38 cellular contexts compared by ENCODE assay signal in genomic region chr17:74964246-74964761, GRCh38. TPM values are rescaled to one million over a fixed set of nuclear protein-coding genes. Genes with fewer than 3 reads are reported as not detected.
"Had no signal": no experiment of that assay in that cellular context is flagged by ENCODE, and none has a peak within 500 bp of the region (broad histone marks: within the 10 kb centered on the region; RNA-seq: fewer than 3 reads in every experiment).

No MANE protein-coding gene starts in this region.

- H3K27me3 ChIP-seq: body of pancreas, breast epithelium, Peyer's patch, SJSA1 had no signal

- FAIRE-seq: astrocyte had no signal

- H3K27ac ChIP-seq: body of pancreas, breast epithelium, KMS-11, Peyer's patch, SJSA1, WERI-Rb-1 had no signal

- H3K9me3 Mint-ChIP-seq: activated CD8-positive, alpha-beta T cell treated with anti-CD3 and anti-CD28 coated beads for 36 hours; activated naive CD4-positive, alpha-beta T cell treated with anti-CD3 and anti-CD28 coated beads, Interleukin-2, amount 50 U/mL, for 24 hours; activated naive CD8-positive, alpha-beta T cell treated with anti-CD3 and anti-CD28 coated beads, Interleukin-2, amount 10 ng/mL, durations not matched to agents 7 days and 5 days; activated T-helper 2 cell treated with anti-CD3 and anti-CD28 coated beads, Interferon-gamma antibody, Interleukin-2, Interleukin-4, amounts not matched to agents 10 μg/mL and 5 μg/mL and 100 μg/mL, durations not matched to agents 14 hours and 24 hours and 36 hours had no signal

- H3K4me3 Mint-ChIP-seq: activated CD8-positive, alpha-beta T cell treated with anti-CD3 and anti-CD28 coated beads for 36 hours; activated naive CD4-positive, alpha-beta T cell treated with anti-CD3 and anti-CD28 coated beads, Interleukin-2, amount 50 U/mL, for 24 hours; activated naive CD8-positive, alpha-beta T cell treated with anti-CD3 and anti-CD28 coated beads, Interleukin-2, amount 10 ng/mL, durations not matched to agents 7 days and 5 days had no signal

- H3K27ac Mint-ChIP-seq: activated CD8-positive, alpha-beta T cell treated with anti-CD3 and anti-CD28 coated beads for 36 hours; activated naive CD4-positive, alpha-beta T cell treated with anti-CD3 and anti-CD28 coated beads, Interleukin-2, amount 50 U/mL, for 24 hours; activated T-helper 2 cell treated with anti-CD3 and anti-CD28 coated beads, Interferon-gamma antibody, Interleukin-2, Interleukin-4, amounts not matched to agents 10 μg/mL and 5 μg/mL and 100 μg/mL, durations not matched to agents 14 hours and 24 hours and 36 hours had no signal

- H3K36me3 Mint-ChIP-seq: activated naive CD4-positive, alpha-beta T cell treated with anti-CD3 and anti-CD28 coated beads, Interleukin-2, amount 50 U/mL, for 24 hours; activated naive CD8-positive, alpha-beta T cell treated with anti-CD3 and anti-CD28 coated beads, Interleukin-2, amount 10 ng/mL, durations not matched to agents 7 days and 5 days had no signal

- H3K27me3 Mint-ChIP-seq: activated CD8-positive, alpha-beta T cell treated with anti-CD3 and anti-CD28 coated beads for 36 hours; activated naive CD4-positive, alpha-beta T cell treated with anti-CD3 and anti-CD28 coated beads, Interleukin-2, amount 50 U/mL, for 24 hours had no signal

- DNase-seq: activated CD4-positive, alpha-beta T cell treated with anti-CD3 and anti-CD28 coated beads for 1 hour; activated CD4-positive, alpha-beta T cell treated with anti-CD3 and anti-CD28 coated beads for 48 hours; activated CD4-positive, CD25-positive, alpha-beta regulatory T cell; activated CD8-positive, alpha-beta T cell treated with anti-CD3 and anti-CD28 coated beads for 36 hours; activated gamma-delta T cell; activated naive CD4-positive, alpha-beta T cell treated with Interleukin-2 at 50 U/mL for 16 hours; activated naive CD8-positive, alpha-beta T cell treated with anti-CD3 and anti-CD28 coated beads, Interleukin-2, amount 10 ng/mL, durations not matched to agents 7 days and 5 days; activated T-cell treated with anti-CD3 and anti-CD28 coated beads, Interleukin-2, amount 50 U/mL, for 1 hour; body of pancreas; MM.1S; MV-4-11; NCI-H1092; NCI-H1436 treated with DMSO at 0.1 percent for 48 hours; NCI-H1694 treated with DMSO at 0.1 percent for 48 hours; NCI-H2029; NCI-H2107; NCI-H2171; NCI-H510A; NCI-H526; NCI-H748 treated with DMSO at 0.1 percent for 48 hours; NK-92 treated with Interleukin-12 subunit alpha and Interleukin-12 subunit beta, amount 100 ng/mL, for 24 hours; PC-3; Peyer's patch; RPMI8226; SHP77 treated with DMSO at 0.1 percent for 48 hours; T1000; WERI-Rb-1 had no signal

RNA-seq across cellular contexts. Expression of gene HID1, which starts 8.3 kb away (rescaled TPM):
- total RNA-seq: LHCN-M2 had no signal

RNA-seq across cellular contexts. Expression of gene OTOP3, which starts 28.6 kb away (rescaled TPM):
- total RNA-seq: activated CD8-positive, alpha-beta memory T cell treated with anti-CD3 and anti-CD28 coated beads for 36 hours; activated CD8-positive, alpha-beta T cell treated with anti-CD3 and anti-CD28 coated beads for 36 hours; activated naive CD8-positive, alpha-beta T cell treated with anti-CD3 and anti-CD28 coated beads, Interleukin-2, amount 10 ng/mL, durations not matched to agents 7 days and 5 days; activated T-helper 2 cell treated with anti-CD3 and anti-CD28 coated beads, Interferon-gamma antibody, Interleukin-2, Interleukin-4, amounts not matched to agents 10 μg/mL and 5 μg/mL and 100 μg/mL, durations not matched to agents 14 hours and 24 hours and 36 hours; astrocyte; breast epithelium; cardiac septum; LHCN-M2; PC-3; SJSA1; T-helper 1 cell treated with Interleukin-12 subunit alpha and Interleukin-12 subunit beta and Interleukin-4 antibody, amounts not matched to agents 30 ng/mL and 1 ng/mL, for 36 hours; T-helper 2 cell treated with Interferon-gamma antibody and Interleukin-4, amounts not matched to agents 100 ng/mL and 5 ng/mL, for 36 hours had no signal

RNA-seq across cellular contexts. Expression of gene OTOP2, which starts 40.2 kb away (rescaled TPM):
- total RNA-seq: activated CD8-positive, alpha-beta memory T cell treated with anti-CD3 and anti-CD28 coated beads for 36 hours; activated CD8-positive, alpha-beta T cell treated with anti-CD3 and anti-CD28 coated beads for 36 hours; activated naive CD8-positive, alpha-beta T cell treated with anti-CD3 and anti-CD28 coated beads, Interleukin-2, amount 10 ng/mL, durations not matched to agents 7 days and 5 days; activated T-helper 2 cell treated with anti-CD3 and anti-CD28 coated beads, Interferon-gamma antibody, Interleukin-2, Interleukin-4, amounts not matched to agents 10 μg/mL and 5 μg/mL and 100 μg/mL, durations not matched to agents 14 hours and 24 hours and 36 hours; astrocyte; body of pancreas; cardiac septum; LHCN-M2; PC-3; SJSA1; T-helper 1 cell treated with Interleukin-12 subunit alpha and Interleukin-12 subunit beta and Interleukin-4 antibody, amounts not matched to agents 30 ng/mL and 1 ng/mL, for 36 hours; T-helper 2 cell treated with Interferon-gamma antibody and Interleukin-4, amounts not matched to agents 100 ng/mL and 5 ng/mL, for 36 hours had no signal

RNA-seq across cellular contexts. Expression of gene USH1G, which starts 41.2 kb away (rescaled TPM):
- total RNA-seq: activated CD8-positive, alpha-beta memory T cell treated with anti-CD3 and anti-CD28 coated beads for 36 hours; activated CD8-positive, alpha-beta T cell treated with anti-CD3 and anti-CD28 coated beads for 36 hours; activated naive CD8-positive, alpha-beta T cell treated with anti-CD3 and anti-CD28 coated beads, Interleukin-2, amount 10 ng/mL, durations not matched to agents 7 days and 5 days; activated T-helper 2 cell treated with anti-CD3 and anti-CD28 coated beads, Interferon-gamma antibody, Interleukin-2, Interleukin-4, amounts not matched to agents 10 μg/mL and 5 μg/mL and 100 μg/mL, durations not matched to agents 14 hours and 24 hours and 36 hours; breast epithelium; cardiac septum; LHCN-M2; SJSA1; T-helper 1 cell treated with Interleukin-12 subunit alpha and Interleukin-12 subunit beta and Interleukin-4 antibody, amounts not matched to agents 30 ng/mL and 1 ng/mL, for 36 hours; T-helper 2 cell treated with Interferon-gamma antibody and Interleukin-4, amounts not matched to agents 100 ng/mL and 5 ng/mL, for 36 hours had no signal
